Comparison of ENCODE assay signal across 9 cellular contexts in genomic region chr4:144104509-144105130, GRCh38. TPM values are rescaled to one million over a fixed set of nuclear protein-coding genes. Genes with fewer than 3 reads are reported as not detected.
"Had no signal": no experiment of that assay in that cellular context is flagged by ENCODE, and none has a peak within 500 bp of the region (broad histone marks: within the 10 kb centered on the region; RNA-seq: fewer than 3 reads in every experiment).

No MANE protein-coding gene starts in this region.

- FAIRE-seq: H1, H54, HTR-8/SVneo had no signal

- H2AFZ ChIP-seq: GM23338 had no signal

- H3K4me2 ChIP-seq: GM23338 had no signal

- H3K4me3 ChIP-seq: GM23338 had no signal

- DNase-seq: H9, HCEC 1CT, KG1 had no signal

- ATAC-seq: GM23338 had no signal

RNA-seq across cellular contexts. Expression of gene GYPA, which starts 35.9 kb away (rescaled TPM):
- total RNA-seq: GM23338, H1, H9, HT-29 had no signal
- polyA plus RNA-seq: GM23338, H1, IgD-negative memory B cell had no signal
